Comparison of ENCODE assay signal across 19 cellular contexts in the genomic region with DNA sequence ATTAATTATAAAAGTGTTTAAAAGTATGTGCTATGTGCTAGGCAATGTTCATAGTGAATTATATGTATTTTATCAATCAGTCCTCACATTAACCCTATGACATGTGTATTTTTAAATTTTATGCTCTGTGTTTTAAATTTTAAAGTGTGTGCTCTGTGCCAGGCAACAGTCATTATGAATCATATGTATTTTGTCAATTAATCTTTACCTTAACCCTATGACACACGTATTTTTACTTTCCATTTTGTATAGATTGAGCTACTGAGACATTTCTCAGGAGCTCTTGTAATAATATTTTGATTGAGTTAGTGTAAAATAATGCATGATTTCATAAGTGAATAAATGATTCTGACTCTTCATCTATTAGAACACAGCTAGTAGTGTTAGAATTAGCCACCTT.
A peak's percentile ranks its signal among the peaks of the same experiment; 100 is the strongest.
DNase-seq lines count a peak whose midpoint lies in the region; ATAC-seq, FAIRE-seq and TF ChIP-seq lines count a peak whose summit lies in the region.
"Had no signal": no experiment of that assay in that cellular context is flagged by ENCODE, and none has a peak within 500 bp of the region (broad histone marks: within the 10 kb centered on the region; RNA-seq: fewer than 3 reads in every experiment).

No MANE protein-coding gene starts in this region.

- H3K4me3 ChIP-seq in ACC112 (ENCODE audit: low read depth, low read length) (peak overlapping the region; percentile 11; the same call in 1 of the 2 replicates), HUES6 (ENCODE audit: low read depth, low read length) (no peak overlapping the region), astrocyte (ENCODE audit: insufficient read depth, low read depth, low read length) (no peak overlapping the region), fibroblast of mammary gland (ENCODE audit: control insufficient read depth, low read depth, low read length) (no peak overlapping the region), heart right ventricle (no peak overlapping the region), psoas muscle (no peak overlapping the region)

- no peak overlapping the region for H3K4me3 Mint-ChIP-seq in astrocyte (ENCODE audit: unreplicated experiment)
- H3K4me3 Mint-ChIP-seq: CD14-positive monocyte; CD8-positive, alpha-beta T cell had no signal

- intact Hi-C loops in heart right ventricle (cut with DNase I) (no loop called here), psoas muscle (cut with DNase I) (no loop called here)

- H3K9ac ChIP-seq in HUES6 (ENCODE audit: low read length), result no peak overlapping the region
- H3K9ac ChIP-seq in astrocyte (ENCODE audit: low read length), result no peak overlapping the region

- 74 to 75% methylated on average over 1 of the region's 1 CpG for WGBS in heart right ventricle, 2 donors
- WGBS in psoas muscle, 3 donors, result 38 to 81% (median 73%) methylated on average over 1 of the region's 1 CpG

- H3K4me2 ChIP-seq in astrocyte (ENCODE audit: low read length), result peak overlapping the region; percentile 40

- TF ChIP-seq CTCF in astrocyte (IDR thresholded peaks at IDR 0.05; ENCODE audit: insufficient read depth, low read depth, low read length) (no peak), fibroblast of mammary gland (conservative IDR thresholded peaks at IDR 0.05; ENCODE audit: control insufficient read depth, insufficient read depth, low read depth, low read length) (no peak), heart right ventricle (IDR thresholded peaks at IDR 0.05) (no peak), psoas muscle (IDR thresholded peaks at IDR 0.05) (no peak)

- no peaks in the 10 kb centered on the region for H3K27me3 Mint-ChIP-seq in astrocyte (ENCODE audit: low read depth, unreplicated experiment)

- H3K36me3 ChIP-seq in ACC112 (ENCODE audit: insufficient read depth, low read length) (no peaks in the 10 kb centered on the region), HUES6 (ENCODE audit: control insufficient read depth, insufficient read depth, low read length) (no peaks in the 10 kb centered on the region), astrocyte (ENCODE audit: insufficient read depth, low read length) (no peaks in the 10 kb centered on the region), heart right ventricle (no peaks in the 10 kb centered on the region), psoas muscle (ENCODE audit: insufficient read depth in 1 of 2, low read depth in 1 of 2) (no peaks in the 10 kb centered on the region)

- no peak overlapping the region for H3K27ac Mint-ChIP-seq in astrocyte (ENCODE audit: unreplicated experiment)
- H3K27ac Mint-ChIP-seq: CD14-positive monocyte; CD8-positive, alpha-beta T cell had no signal

- H3K4me1 ChIP-seq in ACC112 (ENCODE audit: control insufficient read depth, insufficient read depth, low read length, unreplicated experiment) (peaks cover 33% of the 10 kb centered on the region), HUES6 (ENCODE audit: control insufficient read depth, insufficient read depth, low read length) (peaks cover 11% of the 10 kb centered on the region; the same call in 1 of the 2 replicates), astrocyte (ENCODE audit: insufficient read depth, low read length) (peaks cover 8% of the 10 kb centered on the region), heart right ventricle (peaks cover 0 to 14% (median 0%) of the 10 kb centered on the region in 9 donors), psoas muscle (no peaks in the 10 kb centered on the region)

- H3K4me1 Mint-ChIP-seq in astrocyte (ENCODE audit: low read depth, unreplicated experiment), result peaks cover 11% of the 10 kb centered on the region
- H3K4me1 Mint-ChIP-seq: CD14-positive monocyte had no signal

- no peaks in the 10 kb centered on the region for H3K79me2 ChIP-seq in ACC112 (ENCODE audit: control insufficient read depth, insufficient read depth, low read length, unreplicated experiment)
- H3K79me2 ChIP-seq in astrocyte (ENCODE audit: insufficient read depth, low read length), result no peaks in the 10 kb centered on the region

- ATAC-seq in heart right ventricle (no peak), psoas muscle (no peak)
- ATAC-seq: CD8-positive, alpha-beta T cell had no signal

- H3K9me3 ChIP-seq in HUES6 (ENCODE audit: control insufficient read depth, insufficient read depth, low read depth, low read length), result no peaks in the 10 kb centered on the region
- H3K9me3 ChIP-seq in astrocyte (ENCODE audit: insufficient read depth, low read depth, low read length), result no peaks in the 10 kb centered on the region
- H3K9me3 ChIP-seq in heart right ventricle, result no peaks in the 10 kb centered on the region
- no peaks in the 10 kb centered on the region for H3K9me3 ChIP-seq in psoas muscle

- H3K27ac ChIP-seq in ACC112 (ENCODE audit: low read depth, low read length) (no peak overlapping the region), HUES6 (ENCODE audit: low read depth, low read length) (0 out of 2 replicates have a peak overlapping the region, but pooled peaks have one; percentile 24), astrocyte (ENCODE audit: low read depth, low read length) (no peak overlapping the region), heart right ventricle (no peak overlapping the region), psoas muscle (no peak overlapping the region)

- H3K27me3 ChIP-seq in ACC112 (ENCODE audit: insufficient read depth, low read length) (no peaks in the 10 kb centered on the region), HUES6 (ENCODE audit: control insufficient read depth, insufficient read depth, low read length) (no peaks in the 10 kb centered on the region), astrocyte (ENCODE audit: insufficient read depth, low read length) (no peaks in the 10 kb centered on the region), heart right ventricle (no peaks in the 10 kb centered on the region), psoas muscle (ENCODE audit: insufficient read depth in 3 of 3, low read length in 2 of 3) (no peaks in the 10 kb centered on the region)

- no peaks in the 10 kb centered on the region for H3K9me3 Mint-ChIP-seq in astrocyte (ENCODE audit: unreplicated experiment)
- H3K9me3 Mint-ChIP-seq: CD8-positive, alpha-beta T cell had no signal

- H3K36me3 Mint-ChIP-seq in astrocyte (ENCODE audit: low read depth, unreplicated experiment), result no peaks in the 10 kb centered on the region
- H3K36me3 Mint-ChIP-seq: CD14-positive monocyte; CD8-positive, alpha-beta T cell had no signal

- DNase-seq in astrocyte (ENCODE audit: low read depth) (no peak), fibroblast of mammary gland (ENCODE audit: low read depth) (peak; percentile 10), heart right ventricle (no peak), T-helper 9 cell (no peak), psoas muscle (no peak), A172 (ENCODE audit: low spot score) (no peak)
- DNase-seq: CD8-positive, alpha-beta T cell; COR-L47; DMS153; DMS79 treated with DMSO at 0.1 percent for 48 hours; EL; GDM1; IMR-90; KBM-7 had no signal

- FAIRE-seq in astrocyte (lab: Jason Lieb, UNC), result no peak
- FAIRE-seq: A204.1, D721Med had no signal

- no peak overlapping the region for H2AFZ ChIP-seq in ACC112 (ENCODE audit: low read length, unreplicated experiment)
- no peak overlapping the region for H2AFZ ChIP-seq in astrocyte (ENCODE audit: low read depth, low read length)

- H4K20me1 ChIP-seq in astrocyte (ENCODE audit: insufficient read depth, low read length), result no peaks in the 10 kb centered on the region
